1 cellular context compared by ENCODE assay signal in the genomic region with DNA sequence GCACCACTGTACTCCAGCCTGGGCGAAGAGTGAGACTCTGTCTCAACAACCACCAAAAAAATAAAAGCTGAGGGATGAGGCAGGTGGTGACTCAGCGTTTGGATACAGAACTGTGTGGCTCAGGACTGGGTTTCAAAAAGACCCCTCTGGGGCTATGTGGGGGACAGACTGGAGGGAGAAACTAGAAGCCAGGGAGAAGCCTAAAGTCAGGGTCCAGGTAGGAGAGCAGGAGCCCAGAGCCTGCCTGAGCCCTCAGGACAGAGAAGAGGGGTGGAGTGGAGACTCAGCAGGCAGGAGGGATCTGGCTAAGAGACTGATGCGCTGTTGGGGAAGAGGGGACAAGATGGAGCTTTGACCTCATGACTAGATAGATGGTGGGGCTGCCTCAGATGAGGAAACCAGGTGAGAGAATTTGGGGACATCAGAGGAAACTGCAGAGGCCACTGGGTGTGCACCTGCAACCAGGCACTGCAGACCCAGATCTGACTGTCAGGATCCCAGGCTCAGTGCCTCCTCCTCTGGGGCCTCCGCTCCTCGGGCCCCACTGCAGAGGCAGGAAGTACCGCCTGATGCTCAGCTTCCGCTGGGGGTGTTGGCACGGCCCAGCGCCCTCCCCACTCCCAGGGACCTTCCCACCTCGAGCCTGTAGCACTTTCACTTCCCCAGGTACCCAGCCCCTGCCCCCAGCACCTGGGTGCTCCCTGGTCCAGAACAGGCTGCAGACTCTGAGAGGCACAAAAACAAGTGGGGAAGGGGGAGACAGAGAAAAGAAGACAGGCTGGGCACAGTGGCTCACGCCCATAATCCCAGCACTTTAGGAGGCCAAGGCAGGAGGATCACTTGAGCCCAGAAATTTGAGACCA.
TF ChIP-seq lines count a peak whose summit lies in the region.

No MANE protein-coding gene starts in this region.

TF ChIP-seq in GM12878, 131 proteins besides CTCF, POLR2A, EP300 and RAD21 (continued from another document and continues in another):
- no peak for TF ChIP-seq ATF2 (IDR thresholded peaks at IDR 0.05; ENCODE audit: low read length)
- no peak for TF ChIP-seq HDAC6 (IDR thresholded peaks at IDR 0.05; ENCODE audit: unreplicated experiment)
- no peak for TF ChIP-seq STAT3 (IDR thresholded peaks at IDR 0.05; ENCODE audit: low read depth, low read length)
- peak; percentile 61; the same call in 1 of the 2 replicates for TF ChIP-seq ZNF217 (IDR thresholded peaks at IDR 0.05)
- TF ChIP-seq MTA3 (IDR thresholded peaks at IDR 0.05; ENCODE audit: borderline replicate concordance, low read length): peak; percentile 64; the same call in 1 of the 2 replicates
- TF ChIP-seq CHD1 (IDR thresholded peaks at IDR 0.05; ENCODE audit: low read depth, low read length): no peak
- TF ChIP-seq PRDM15 (CRISPR knock-in tag; IDR thresholded peaks at IDR 0.05): no peak
- no peak for TF ChIP-seq ESRRA (IDR thresholded peaks at IDR 0.05; ENCODE audit: low read length)
- TF ChIP-seq ZZZ3 (IDR thresholded peaks at IDR 0.05; ENCODE audit: control insufficient read depth, insufficient read length, low read depth): no peak
- TF ChIP-seq, protein P1, sequence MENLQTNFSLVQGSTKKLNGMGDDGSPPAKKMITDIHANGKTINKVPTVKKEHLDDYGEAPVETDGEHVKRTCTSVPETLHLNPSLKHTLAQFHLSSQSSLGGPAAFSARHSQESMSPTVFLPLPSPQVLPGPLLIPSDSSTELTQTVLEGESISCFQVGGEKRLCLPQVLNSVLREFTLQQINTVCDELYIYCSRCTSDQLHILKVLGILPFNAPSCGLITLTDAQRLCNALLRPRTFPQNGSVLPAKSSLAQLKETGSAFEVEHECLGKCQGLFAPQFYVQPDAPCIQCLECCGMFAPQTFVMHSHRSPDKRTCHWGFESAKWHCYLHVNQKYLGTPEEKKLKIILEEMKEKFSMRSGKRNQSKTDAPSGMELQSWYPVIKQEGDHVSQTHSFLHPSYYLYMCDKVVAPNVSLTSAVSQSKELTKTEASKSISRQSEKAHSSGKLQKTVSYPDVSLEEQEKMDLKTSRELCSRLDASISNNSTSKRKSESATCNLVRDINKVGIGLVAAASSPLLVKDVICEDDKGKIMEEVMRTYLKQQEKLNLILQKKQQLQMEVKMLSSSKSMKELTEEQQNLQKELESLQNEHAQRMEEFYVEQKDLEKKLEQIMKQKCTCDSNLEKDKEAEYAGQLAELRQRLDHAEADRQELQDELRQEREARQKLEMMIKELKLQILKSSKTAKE (IDR thresholded peaks at IDR 0.05; ENCODE audit: low read depth, poor library complexity, severe bottlenecking): no peak
- TF ChIP-seq, protein P2, sequence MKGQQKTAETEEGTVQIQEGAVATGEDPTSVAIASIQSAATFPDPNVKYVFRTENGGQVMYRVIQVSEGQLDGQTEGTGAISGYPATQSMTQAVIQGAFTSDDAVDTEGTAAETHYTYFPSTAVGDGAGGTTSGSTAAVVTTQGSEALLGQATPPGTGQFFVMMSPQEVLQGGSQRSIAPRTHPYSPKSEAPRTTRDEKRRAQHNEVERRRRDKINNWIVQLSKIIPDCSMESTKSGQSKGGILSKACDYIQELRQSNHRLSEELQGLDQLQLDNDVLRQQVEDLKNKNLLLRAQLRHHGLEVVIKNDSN (IDR thresholded peaks at IDR 0.05; ENCODE audit: borderline replicate concordance, extremely low read length, insufficient read depth, low read depth, low read length): no peak
- peak; percentile 94 for TF ChIP-seq EED (IDR thresholded peaks at IDR 0.05; ENCODE audit: low read depth)
- TF ChIP-seq TCF12 (IDR thresholded peaks at IDR 0.05; ENCODE audit: low read depth, low read length): peak; percentile 77
- TF ChIP-seq IRF4 (IDR thresholded peaks at IDR 0.05; ENCODE audit: low read depth, low read length): peak; percentile 69; the same call in 1 of the 2 replicates
- no peak for TF ChIP-seq NFXL1 (IDR thresholded peaks at IDR 0.05; ENCODE audit: borderline replicate concordance)
- TF ChIP-seq RBBP5 (conservative IDR thresholded peaks at IDR 0.05): no peak
- TF ChIP-seq NFYA (IDR thresholded peaks at IDR 0.05; ENCODE audit: borderline replicate concordance, low read depth, low read length): no peak
- TF ChIP-seq FOXK2 (IDR thresholded peaks at IDR 0.05): no peak
- TF ChIP-seq CREB1 (IDR thresholded peaks at IDR 0.05; ENCODE audit: low read depth): 0 out of 2 replicates have a peak, but pooled peaks have one; percentile 15
- TF ChIP-seq ELK1 (IDR thresholded peaks at IDR 0.05; ENCODE audit: low read depth, low read length): no peak
- no peak for TF ChIP-seq ZSCAN29 (IDR thresholded peaks at IDR 0.05)
- TF ChIP-seq ZBTB11 (CRISPR knock-in tag; IDR thresholded peaks at IDR 0.05): no peak
- peak; percentile 46; the same call in 1 of the 3 replicates for TF ChIP-seq POU2F2 (IDR thresholded peaks at IDR 0.05; ENCODE audit: borderline replicate concordance, low read depth, low read length)
- TF ChIP-seq MXI1 (IDR thresholded peaks at IDR 0.05; ENCODE audit: low read depth, low read length): peak; percentile 58
- no peak for TF ChIP-seq ZNF207 (IDR thresholded peaks at IDR 0.05; ENCODE audit: borderline replicate concordance)
- no peak for TF ChIP-seq SREBF2 (IDR thresholded peaks at IDR 0.05; ENCODE audit: low read length)
- TF ChIP-seq BRCA1 (IDR thresholded peaks at IDR 0.05; ENCODE audit: low read depth, low read length): no peak
- TF ChIP-seq, protein P3, sequence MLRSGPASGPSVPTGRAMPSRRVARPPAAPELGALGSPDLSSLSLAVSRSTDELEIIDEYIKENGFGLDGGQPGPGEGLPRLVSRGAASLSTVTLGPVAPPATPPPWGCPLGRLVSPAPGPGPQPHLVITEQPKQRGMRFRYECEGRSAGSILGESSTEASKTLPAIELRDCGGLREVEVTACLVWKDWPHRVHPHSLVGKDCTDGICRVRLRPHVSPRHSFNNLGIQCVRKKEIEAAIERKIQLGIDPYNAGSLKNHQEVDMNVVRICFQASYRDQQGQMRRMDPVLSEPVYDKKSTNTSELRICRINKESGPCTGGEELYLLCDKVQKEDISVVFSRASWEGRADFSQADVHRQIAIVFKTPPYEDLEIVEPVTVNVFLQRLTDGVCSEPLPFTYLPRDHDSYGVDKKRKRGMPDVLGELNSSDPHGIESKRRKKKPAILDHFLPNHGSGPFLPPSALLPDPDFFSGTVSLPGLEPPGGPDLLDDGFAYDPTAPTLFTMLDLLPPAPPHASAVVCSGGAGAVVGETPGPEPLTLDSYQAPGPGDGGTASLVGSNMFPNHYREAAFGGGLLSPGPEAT (IDR thresholded peaks at IDR 0.05; ENCODE audit: low read depth): peak; percentile 80
- no peak for TF ChIP-seq YY1 (IDR thresholded peaks at IDR 0.05; ENCODE audit: low read depth, low read length)
- TF ChIP-seq TAF1 (IDR thresholded peaks at IDR 0.05; ENCODE audit: borderline replicate concordance, low read depth, low read length): peak; percentile 54; the same call in 1 of the 2 replicates
- no peak for TF ChIP-seq EZH2 (IDR thresholded peaks at IDR 0.05; ENCODE audit: borderline replicate concordance, control insufficient read depth, low read depth, low read length)
- no peak for TF ChIP-seq JUND (IDR thresholded peaks at IDR 0.05; ENCODE audit: low read depth, low read length)
- TF ChIP-seq, protein P4, sequence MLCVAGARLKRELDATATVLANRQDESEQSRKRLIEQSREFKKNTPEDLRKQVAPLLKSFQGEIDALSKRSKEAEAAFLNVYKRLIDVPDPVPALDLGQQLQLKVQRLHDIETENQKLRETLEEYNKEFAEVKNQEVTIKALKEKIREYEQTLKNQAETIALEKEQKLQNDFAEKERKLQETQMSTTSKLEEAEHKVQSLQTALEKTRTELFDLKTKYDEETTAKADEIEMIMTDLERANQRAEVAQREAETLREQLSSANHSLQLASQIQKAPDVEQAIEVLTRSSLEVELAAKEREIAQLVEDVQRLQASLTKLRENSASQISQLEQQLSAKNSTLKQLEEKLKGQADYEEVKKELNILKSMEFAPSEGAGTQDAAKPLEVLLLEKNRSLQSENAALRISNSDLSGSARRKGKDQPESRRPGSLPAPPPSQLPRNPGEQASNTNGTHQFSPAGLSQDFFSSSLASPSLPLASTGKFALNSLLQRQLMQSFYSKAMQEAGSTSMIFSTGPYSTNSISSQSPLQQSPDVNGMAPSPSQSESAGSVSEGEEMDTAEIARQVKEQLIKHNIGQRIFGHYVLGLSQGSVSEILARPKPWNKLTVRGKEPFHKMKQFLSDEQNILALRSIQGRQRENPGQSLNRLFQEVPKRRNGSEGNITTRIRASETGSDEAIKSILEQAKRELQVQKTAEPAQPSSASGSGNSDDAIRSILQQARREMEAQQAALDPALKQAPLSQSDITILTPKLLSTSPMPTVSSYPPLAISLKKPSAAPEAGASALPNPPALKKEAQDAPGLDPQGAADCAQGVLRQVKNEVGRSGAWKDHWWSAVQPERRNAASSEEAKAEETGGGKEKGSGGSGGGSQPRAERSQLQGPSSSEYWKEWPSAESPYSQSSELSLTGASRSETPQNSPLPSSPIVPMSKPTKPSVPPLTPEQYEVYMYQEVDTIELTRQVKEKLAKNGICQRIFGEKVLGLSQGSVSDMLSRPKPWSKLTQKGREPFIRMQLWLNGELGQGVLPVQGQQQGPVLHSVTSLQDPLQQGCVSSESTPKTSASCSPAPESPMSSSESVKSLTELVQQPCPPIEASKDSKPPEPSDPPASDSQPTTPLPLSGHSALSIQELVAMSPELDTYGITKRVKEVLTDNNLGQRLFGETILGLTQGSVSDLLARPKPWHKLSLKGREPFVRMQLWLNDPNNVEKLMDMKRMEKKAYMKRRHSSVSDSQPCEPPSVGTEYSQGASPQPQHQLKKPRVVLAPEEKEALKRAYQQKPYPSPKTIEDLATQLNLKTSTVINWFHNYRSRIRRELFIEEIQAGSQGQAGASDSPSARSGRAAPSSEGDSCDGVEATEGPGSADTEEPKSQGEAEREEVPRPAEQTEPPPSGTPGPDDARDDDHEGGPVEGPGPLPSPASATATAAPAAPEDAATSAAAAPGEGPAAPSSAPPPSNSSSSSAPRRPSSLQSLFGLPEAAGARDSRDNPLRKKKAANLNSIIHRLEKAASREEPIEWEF (IDR thresholded peaks at IDR 0.05; ENCODE audit: insufficient replicate concordance, low read depth, low read length): no peak
- TF ChIP-seq IKZF1 (conservative IDR thresholded peaks at IDR 0.05): peak; percentile 95
- no peak for TF ChIP-seq SIN3A (IDR thresholded peaks at IDR 0.05; ENCODE audit: low read depth, low read length)
- peak; percentile 55 for TF ChIP-seq RUNX3 (IDR thresholded peaks at IDR 0.05; ENCODE audit: low read length)
